19 cellular contexts compared by ENCODE assay signal in genomic region chr9:120443976-120444375, GRCh38.
"Had no signal": no experiment of that assay in that cellular context is flagged by ENCODE, and none has a peak within 500 bp of the region (broad histone marks: within the 10 kb centered on the region; RNA-seq: fewer than 3 reads in every experiment).

No MANE protein-coding gene starts in this region.

- H3K4me1 ChIP-seq: gastroesophageal sphincter, right atrium auricular region, vagina had no signal

- ATAC-seq: esophagus mucosa; gastroesophageal sphincter; left lobe of liver; naive thymus-derived CD4-positive, alpha-beta T cell had no signal

- DNase-seq: cortex of kidney; dorsolateral prefrontal cortex; effector CD8-positive, alpha-beta T cell; glutamatergic neuron; islet precursor cell; midbrain; naive thymus-derived CD4-positive, alpha-beta T cell; nephron progenitor cell; sigmoid colon; small intestine; stimulated activated CD4-positive, alpha-beta T cell treated with anti-CD3 and anti-CD28 coated beads, Interleukin-2, amount 100 ng/mL, for 48 hours; stimulated activated naive CD4-positive, alpha-beta T cell treated with Interleukin-2 at 50 U/mL for 16 hours; tibial artery; upper lobe of left lung had no signal

- H3K4me3 ChIP-seq: dorsolateral prefrontal cortex, gastroesophageal sphincter, right atrium auricular region, sigmoid colon, tibial artery, upper lobe of left lung, vagina had no signal

- FAIRE-seq: small intestine had no signal

- H3K27me3 ChIP-seq: dorsolateral prefrontal cortex, gastroesophageal sphincter, right atrium auricular region, sigmoid colon, tibial artery, upper lobe of left lung, vagina had no signal

- H3K9me3 ChIP-seq: gastroesophageal sphincter, right atrium auricular region, sigmoid colon, tibial artery, upper lobe of left lung, vagina had no signal

- H3K27ac ChIP-seq: gastroesophageal sphincter, right atrium auricular region, sigmoid colon, upper lobe of left lung, vagina had no signal
